8 cellular contexts compared by ENCODE assay signal in the genomic region with DNA sequence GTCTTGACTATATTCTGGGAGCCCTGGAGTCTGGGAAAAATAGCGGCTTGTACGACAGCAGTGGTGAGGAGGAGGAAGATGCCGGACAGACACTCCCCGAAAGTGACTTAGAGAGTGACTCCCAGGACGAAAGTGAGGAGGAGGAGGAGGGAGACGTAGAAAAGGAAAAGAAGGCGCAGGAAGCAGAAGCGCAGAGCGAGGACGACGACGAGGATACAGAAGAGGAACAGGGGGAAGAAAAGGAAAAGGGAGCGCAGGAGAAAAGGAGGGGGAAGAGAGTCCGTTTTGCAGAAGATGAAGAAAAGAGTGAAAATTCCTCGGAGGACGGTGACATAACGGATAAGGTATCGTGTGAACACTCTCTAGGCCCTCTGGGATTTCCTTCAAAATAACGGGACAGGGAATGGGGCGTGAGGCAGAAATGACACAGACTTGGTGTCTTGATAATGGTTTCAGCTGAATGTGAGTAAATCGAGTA. TPM values are rescaled to one million over a fixed set of nuclear protein-coding genes. Genes with fewer than 3 reads are reported as not detected.
DNase-seq lines count a peak whose midpoint lies in the region; ATAC-seq and TF ChIP-seq lines count a peak whose summit lies in the region.

No MANE protein-coding gene starts in this region.

- POLR2A ChIA-PET in Panc1 (lab: Charles Lee) = no interaction called here

- H3K36me3 Mint-ChIP-seq in H9 (ENCODE audit: insufficient read depth in 1 of 3, low read depth in 3 of 3) = peaks cover 33 to 36% (median 35%) of the 10 kb centered on the region in 3 experiments

- WGBS in H9 (ENCODE audit: extremely low coverage, insufficient read length, low lambda C conversion rate) = no CpG with 5 or more reads among the region's 21 CpGs
- WGBS in esophagus muscularis mucosa = 3% methylated on average over 21 of the region's 21 CpGs

- peak overlapping the region in 1 of 3 experiments; percentile 68; a peak in 3 of 7 replicates for H3K27ac Mint-ChIP-seq in H9

- CTCF ChIA-PET in Panc1 (lab: Charles Lee) = interaction anchor here (0.7 to 1.2 kb wide), 2 partner anchors 59 to 186 kb away, joined by 3 read pairs; no protein-coding TSS in a partner anchor

- no peak overlapping the region for H3K56ac ChIP-seq in H9 (ENCODE audit: insufficient read length, low read depth, low read length)

- H3K4me1 ChIP-seq in H9 (ENCODE audit: insufficient read depth, low read length) (0 out of 2 replicates have a peak, but pooled peaks cover 3% of the 10 kb centered on the region), Panc1 (ENCODE audit: control insufficient read depth, insufficient read depth, low read length) (peaks cover 12% of the 10 kb centered on the region), esophagus muscularis mucosa (peaks cover 29 to 40% (median 37%) of the 10 kb centered on the region in 4 donors), rectal smooth muscle tissue (ENCODE audit: control insufficient read depth, insufficient read depth, low read length) (peaks cover 7% of the 10 kb centered on the region)

- peaks cover 8% of the 10 kb centered on the region for H3K27me3 Mint-ChIP-seq in H9 (ENCODE audit: low read depth)

- no peak overlapping the region for H4K5ac ChIP-seq in H9 (ENCODE audit: insufficient read length, low read depth, low read length)

- peak overlapping the region; percentile 89 to 91 for H3K4me3 Mint-ChIP-seq in H9

- H2AK5ac ChIP-seq in H9 (ENCODE audit: insufficient read length, low read length) = no peak overlapping the region

- peaks cover 15% of the 10 kb centered on the region for H3K23me2 ChIP-seq in H9 (ENCODE audit: insufficient read length, low read depth, low read length, poor library complexity, severe bottlenecking)

- no peak for DNase-seq in H9
- no peak for DNase-seq in Panc1 (ENCODE audit: low read depth, low spot score)
- no peak for DNase-seq in esophagus muscularis mucosa (ENCODE audit: extremely low spot score)
- DNase-seq in left lobe of liver (ENCODE audit: low spot score) = no peak
- no peak for DNase-seq in posterior vena cava (ENCODE audit: low spot score)
- DNase-seq in D341Med (ENCODE audit: low spot score) = no peak

- H3K4me2 ChIP-seq in H9 (ENCODE audit: insufficient read depth, insufficient read length, low read length) = peak overlapping the region; percentile 100

- no peak overlapping the region for H2BK5ac ChIP-seq in H9 (ENCODE audit: insufficient read length, low read length)

- TF ChIP-seq EP300 in esophagus muscularis mucosa (IDR thresholded peaks at IDR 0.05) = no peak

- H3T11ph ChIP-seq in H9 (ENCODE audit: low read length) = no peak overlapping the region

- no peak overlapping the region for H2BK12ac ChIP-seq in H9 (ENCODE audit: insufficient read length, low read depth, low read length)

- TF ChIP-seq CTCF in H9 (conservative IDR thresholded peaks at IDR 0.05) = no peak
- no peak for TF ChIP-seq CTCF in Panc1 (IDR thresholded peaks at IDR 0.05)
- TF ChIP-seq CTCF in esophagus muscularis mucosa (IDR thresholded peaks at IDR 0.05) = no peak

- no peak overlapping the region for H2BK15ac ChIP-seq in H9 (ENCODE audit: low read depth, low read length)

- no peak overlapping the region for H2BK20ac ChIP-seq in H9 (ENCODE audit: low read depth, low read length, poor library complexity, severe bottlenecking)

- intact Hi-C loops in Panc1 (cut with micrococcal nuclease; ENCODE audit: unreplicated experiment) = no loop called here
- intact Hi-C loops in esophagus muscularis mucosa (cut with DNase I) = no loop called here
- intact Hi-C loops in posterior vena cava (cut with DNase I) = no loop called here

- H3K9me3 Mint-ChIP-seq in H9 = no peaks in the 10 kb centered on the region; a peak in 1 of 5 replicates

- H3K4me3 ChIP-seq in Panc1 (ENCODE audit: low read depth in 2 of 2, low read length in 2 of 2) (peak overlapping the region; percentile 88 to 95), esophagus muscularis mucosa (peak overlapping the region; percentile 80 to 98 (median 96)), rectal smooth muscle tissue (ENCODE audit: low read length) (peak overlapping the region; percentile 72)

- H3K79me1 ChIP-seq in H9 (ENCODE audit: insufficient read depth, low read depth, low read length, poor library complexity, severe bottlenecking) = peaks cover 10% of the 10 kb centered on the region

- peaks cover 24% of the 10 kb centered on the region for H3K79me2 ChIP-seq in H9 (ENCODE audit: insufficient read depth, low read length)

- ATAC-seq in Panc1 (no peak; the same call in 1 of the 2 replicates), left lobe of liver (no peak), HG02763 (IDR thresholded peaks at IDR 0.05; ENCODE audit: unreplicated experiment) (no peak)

- TF ChIP-seq POLR2A in esophagus muscularis mucosa (IDR thresholded peaks at IDR 0.05; ENCODE audit: low read depth) = no peak

- in situ Hi-C loops in Panc1 (cut with HindIII; ENCODE audit: low pct_unique_long_range_greater_than_20kb, low sequenced_read_pairs) = no loop called here

- H4K20me1 ChIP-seq in H9 (ENCODE audit: control insufficient read depth, insufficient read depth, insufficient read length) = no peaks in the 10 kb centered on the region

- no peak overlapping the region for H2AFZ ChIP-seq in H9 (ENCODE audit: low read length)

- BruUV-seq in Panc1 (replicated peaks; lab: Mats Ljungman, UMichigan) = no TSS peak

- H2BK120ac ChIP-seq in H9 (ENCODE audit: low read depth, low read length, poor library complexity, severe bottlenecking) = no peak overlapping the region

- H3K4ac ChIP-seq in H9 (ENCODE audit: low read depth, low read length) = no peak overlapping the region

- peak overlapping the region; percentile 23; the same call in 1 of the 2 replicates for H3K14ac ChIP-seq in H9 (ENCODE audit: insufficient read depth, low read length)

- H3K36me3 ChIP-seq in Panc1 (ENCODE audit: control insufficient read depth, insufficient read depth, low read length) = peaks cover 15% of the 10 kb centered on the region
- H3K36me3 ChIP-seq in esophagus muscularis mucosa = peaks cover 14 to 36% (median 33%) of the 10 kb centered on the region in 4 donors
- H3K36me3 ChIP-seq in rectal smooth muscle tissue (ENCODE audit: control insufficient read depth, insufficient read depth, low read length) = peaks cover 15% of the 10 kb centered on the region

- H3K23ac ChIP-seq in H9 (ENCODE audit: insufficient read length, low read depth, low read length) = no peak overlapping the region

- H3K4me1 Mint-ChIP-seq in H9 = peaks cover 21 to 23% of the 10 kb centered on the region in 2 experiments

- H3K9ac ChIP-seq in H9 (ENCODE audit: extremely low read depth, insufficient read length, low read length) (peak overlapping the region; percentile 81), rectal smooth muscle tissue (ENCODE audit: low read length) (no peak overlapping the region)

- H3K27ac ChIP-seq in H9 (ENCODE audit: insufficient read length, low read depth, low read length) = no peak overlapping the region
- peak overlapping the region; percentile 86 for H3K27ac ChIP-seq in Panc1 (ENCODE audit: low read length)
- peak overlapping the region in 2 of 4 donors; percentile 67 to 80 for H3K27ac ChIP-seq in esophagus muscularis mucosa (replicated peaks in 1 of 4)
- no peak overlapping the region for H3K27ac ChIP-seq in rectal smooth muscle tissue (ENCODE audit: low read depth, low read length)

- H4K8ac ChIP-seq in H9 (replicated peaks; ENCODE audit: insufficient read length, low read depth, low read length) = no peak overlapping the region

- H3K27me3 ChIP-seq in H9 (ENCODE audit: insufficient read depth, low read length) (no peaks in the 10 kb centered on the region), Panc1 (ENCODE audit: control insufficient read depth, insufficient read depth, low read length) (no peaks in the 10 kb centered on the region), esophagus muscularis mucosa (no peaks in the 10 kb centered on the region), rectal smooth muscle tissue (ENCODE audit: control insufficient read depth, insufficient read depth, low read length) (no peaks in the 10 kb centered on the region)

- no peaks in the 10 kb centered on the region for H3K9me3 ChIP-seq in H9 (ENCODE audit: control insufficient read depth, low read depth, low read length)
- H3K9me3 ChIP-seq in Panc1 (ENCODE audit: control insufficient read depth, insufficient read depth, low read depth, low read length) = no peaks in the 10 kb centered on the region
- H3K9me3 ChIP-seq in esophagus muscularis mucosa = no peaks in the 10 kb centered on the region

- no peak overlapping the region for H4K91ac ChIP-seq in H9 (ENCODE audit: insufficient read length, low read depth, low read length)

- H3K18ac ChIP-seq in H9 (ENCODE audit: insufficient read length, low read depth, low read length) = no peak overlapping the region

RNA-seq across cellular contexts. Expression of a gene that starts 0.9 kb away (rescaled TPM):
- total RNA-seq in H9 (2021) (30.4 and 31.7 TPM in 2 replicates), Panc1 (2021; ENCODE audit: unreplicated experiment) (30.3 TPM), esophagus muscularis mucosa (10 to 100 TPM; 12.6 to 20.8 (median 16.3) TPM), left lobe of liver (7.2 TPM), posterior vena cava (10 to 100 TPM; 16.9 to 18.7 TPM)
- polyA plus RNA-seq in Panc1 (2012; ENCODE audit: insufficient read length) = 20.6 TPM

RNA-seq across cellular contexts. Expression of a gene that starts 57.4 kb away (rescaled TPM):
- 49.3 and 62.3 TPM in 2 replicates for total RNA-seq in H9 (2021)
- 82.6 TPM for total RNA-seq in Panc1 (2021; ENCODE audit: unreplicated experiment)
- 65.7 TPM for polyA plus RNA-seq in Panc1 (2012; ENCODE audit: insufficient read length)
- 10 to 100 TPM; 38.0 to 81.3 (median 56.4) TPM for total RNA-seq in esophagus muscularis mucosa
- 28.7 TPM for total RNA-seq in left lobe of liver
- 10 to 100 TPM; 55.5 to 65.1 TPM for total RNA-seq in posterior vena cava
